2 cellular contexts compared by ENCODE assay signal in the genomic region with DNA sequence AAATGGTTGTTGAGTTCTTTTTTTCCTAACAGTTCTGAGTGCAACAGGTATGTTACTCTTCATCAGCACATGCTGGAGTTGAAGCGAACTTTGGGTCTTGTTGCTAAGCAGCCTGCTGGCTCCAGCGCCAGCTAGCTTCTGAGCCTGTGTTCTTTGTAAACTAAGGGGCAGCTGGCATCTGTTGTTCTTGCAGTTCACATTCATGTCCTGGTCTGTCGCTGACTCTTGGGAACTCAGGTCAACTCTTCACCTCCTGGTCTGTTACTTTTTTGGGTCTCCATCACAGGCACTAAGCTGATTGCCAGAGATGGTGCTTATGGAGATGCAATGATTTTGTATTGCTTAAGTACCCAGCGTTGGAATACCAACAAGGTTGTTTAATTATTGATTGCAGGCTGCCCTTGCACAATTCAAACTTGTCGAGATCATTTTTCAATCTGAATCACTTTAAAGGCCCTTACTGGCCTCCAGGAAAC.
TF ChIP-seq lines count a peak whose summit lies in the region.

No MANE protein-coding gene starts in this region.

TF ChIP-seq in SK-N-SH, 30 proteins besides CTCF, POLR2A, EP300 and RAD21:
- TF ChIP-seq MAX (IDR thresholded peaks at IDR 0.05; ENCODE audit: low read depth) (no peak), NRF1 (IDR thresholded peaks at IDR 0.05; ENCODE audit: low read depth, low read length) (no peak)
- TF ChIP-seq, protein P1, sequence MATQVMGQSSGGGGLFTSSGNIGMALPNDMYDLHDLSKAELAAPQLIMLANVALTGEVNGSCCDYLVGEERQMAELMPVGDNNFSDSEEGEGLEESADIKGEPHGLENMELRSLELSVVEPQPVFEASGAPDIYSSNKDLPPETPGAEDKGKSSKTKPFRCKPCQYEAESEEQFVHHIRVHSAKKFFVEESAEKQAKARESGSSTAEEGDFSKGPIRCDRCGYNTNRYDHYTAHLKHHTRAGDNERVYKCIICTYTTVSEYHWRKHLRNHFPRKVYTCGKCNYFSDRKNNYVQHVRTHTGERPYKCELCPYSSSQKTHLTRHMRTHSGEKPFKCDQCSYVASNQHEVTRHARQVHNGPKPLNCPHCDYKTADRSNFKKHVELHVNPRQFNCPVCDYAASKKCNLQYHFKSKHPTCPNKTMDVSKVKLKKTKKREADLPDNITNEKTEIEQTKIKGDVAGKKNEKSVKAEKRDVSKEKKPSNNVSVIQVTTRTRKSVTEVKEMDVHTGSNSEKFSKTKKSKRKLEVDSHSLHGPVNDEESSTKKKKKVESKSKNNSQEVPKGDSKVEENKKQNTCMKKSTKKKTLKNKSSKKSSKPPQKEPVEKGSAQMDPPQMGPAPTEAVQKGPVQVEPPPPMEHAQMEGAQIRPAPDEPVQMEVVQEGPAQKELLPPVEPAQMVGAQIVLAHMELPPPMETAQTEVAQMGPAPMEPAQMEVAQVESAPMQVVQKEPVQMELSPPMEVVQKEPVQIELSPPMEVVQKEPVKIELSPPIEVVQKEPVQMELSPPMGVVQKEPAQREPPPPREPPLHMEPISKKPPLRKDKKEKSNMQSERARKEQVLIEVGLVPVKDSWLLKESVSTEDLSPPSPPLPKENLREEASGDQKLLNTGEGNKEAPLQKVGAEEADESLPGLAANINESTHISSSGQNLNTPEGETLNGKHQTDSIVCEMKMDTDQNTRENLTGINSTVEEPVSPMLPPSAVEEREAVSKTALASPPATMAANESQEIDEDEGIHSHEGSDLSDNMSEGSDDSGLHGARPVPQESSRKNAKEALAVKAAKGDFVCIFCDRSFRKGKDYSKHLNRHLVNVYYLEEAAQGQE (IDR thresholded peaks at IDR 0.05; ENCODE audit: low read depth, low read length), result no peak

TF ChIP-seq in SK-N-SH treated with all-trans-retinoic acid at 6 μM for 48 hours, 23 proteins besides CTCF, POLR2A, EP300 and RAD21 (continued from another document):
- no peak for TF ChIP-seq CREB5 (CRISPR knock-in tag; IDR thresholded peaks at IDR 0.05; ENCODE audit: low read depth)
- TF ChIP-seq, protein P2, sequence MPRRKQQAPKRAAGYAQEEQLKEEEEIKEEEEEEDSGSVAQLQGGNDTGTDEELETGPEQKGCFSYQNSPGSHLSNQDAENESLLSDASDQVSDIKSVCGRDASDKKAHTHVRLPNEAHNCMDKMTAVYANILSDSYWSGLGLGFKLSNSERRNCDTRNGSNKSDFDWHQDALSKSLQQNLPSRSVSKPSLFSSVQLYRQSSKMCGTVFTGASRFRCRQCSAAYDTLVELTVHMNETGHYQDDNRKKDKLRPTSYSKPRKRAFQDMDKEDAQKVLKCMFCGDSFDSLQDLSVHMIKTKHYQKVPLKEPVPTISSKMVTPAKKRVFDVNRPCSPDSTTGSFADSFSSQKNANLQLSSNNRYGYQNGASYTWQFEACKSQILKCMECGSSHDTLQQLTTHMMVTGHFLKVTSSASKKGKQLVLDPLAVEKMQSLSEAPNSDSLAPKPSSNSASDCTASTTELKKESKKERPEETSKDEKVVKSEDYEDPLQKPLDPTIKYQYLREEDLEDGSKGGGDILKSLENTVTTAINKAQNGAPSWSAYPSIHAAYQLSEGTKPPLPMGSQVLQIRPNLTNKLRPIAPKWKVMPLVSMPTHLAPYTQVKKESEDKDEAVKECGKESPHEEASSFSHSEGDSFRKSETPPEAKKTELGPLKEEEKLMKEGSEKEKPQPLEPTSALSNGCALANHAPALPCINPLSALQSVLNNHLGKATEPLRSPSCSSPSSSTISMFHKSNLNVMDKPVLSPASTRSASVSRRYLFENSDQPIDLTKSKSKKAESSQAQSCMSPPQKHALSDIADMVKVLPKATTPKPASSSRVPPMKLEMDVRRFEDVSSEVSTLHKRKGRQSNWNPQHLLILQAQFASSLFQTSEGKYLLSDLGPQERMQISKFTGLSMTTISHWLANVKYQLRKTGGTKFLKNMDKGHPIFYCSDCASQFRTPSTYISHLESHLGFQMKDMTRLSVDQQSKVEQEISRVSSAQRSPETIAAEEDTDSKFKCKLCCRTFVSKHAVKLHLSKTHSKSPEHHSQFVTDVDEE (CRISPR knock-in tag; IDR thresholded peaks at IDR 0.05), result no peak
- TF ChIP-seq ZFP3 (CRISPR knock-in tag; IDR thresholded peaks at IDR 0.05), result no peak
- TF ChIP-seq PPARA (CRISPR knock-in tag; IDR thresholded peaks at IDR 0.05; ENCODE audit: borderline replicate concordance), result no peak
- TF ChIP-seq GLIS3 (CRISPR knock-in tag; IDR thresholded peaks at IDR 0.05), result no peak
- no peak for TF ChIP-seq ZNF8 (CRISPR knock-in tag; IDR thresholded peaks at IDR 0.05)
- TF ChIP-seq SNAI2 (CRISPR knock-in tag; IDR thresholded peaks at IDR 0.05), result no peak
- TF ChIP-seq ZC3H10 (CRISPR knock-in tag; IDR thresholded peaks at IDR 0.05), result no peak
- no peak for TF ChIP-seq ARNTL (CRISPR knock-in tag; IDR thresholded peaks at IDR 0.05; ENCODE audit: borderline replicate concordance, low read depth)
